ENCODE assay signal across 18 cellular contexts in genomic region chr7:36775061-36775631, GRCh38. TPM values are rescaled to one million over a fixed set of nuclear protein-coding genes. Genes with fewer than 3 reads are reported as not detected.
DNase-seq lines count a peak whose midpoint lies in the region; ATAC-seq and TF ChIP-seq lines count a peak whose summit lies in the region.
"Had no signal": no experiment of that assay in that cellular context is flagged by ENCODE, and none has a peak within 500 bp of the region (broad histone marks: within the 10 kb centered on the region; RNA-seq: fewer than 3 reads in every experiment).

No MANE protein-coding gene starts in this region.

- intact Hi-C loops in CD4-positive, alpha-beta memory T cell (cut with micrococcal nuclease) = loop anchor here (5.0 kb wide), 2 partner anchors 38 to 102 kb away; no protein-coding TSS in a partner anchor
- intact Hi-C loops in naive thymus-derived CD4-positive, alpha-beta T cell (cut with micrococcal nuclease) = loop anchor here (5.0 kb wide), 2 partner anchors 98 to 288 kb away; no protein-coding TSS in a partner anchor

- H3K4me2 ChIP-seq in OCI-LY3 (ENCODE audit: low read length) = peak overlapping the region; percentile 20; the same call in 1 of the 2 replicates

- no peak overlapping the region for H3K27ac ChIP-seq in CD4-positive, alpha-beta memory T cell (ENCODE audit: low read depth, low read length)
- H3K27ac ChIP-seq in OCI-LY3 (ENCODE audit: low read length) = no peak overlapping the region
- no peak overlapping the region for H3K27ac ChIP-seq in naive thymus-derived CD4-positive, alpha-beta T cell (ENCODE audit: low read depth, low read length)
- H3K27ac ChIP-seq in RWPE1 = no peak overlapping the region
- H3K27ac ChIP-seq: cardiac muscle cell, gastroesophageal sphincter, right lobe of liver had no signal

- no peaks in the 10 kb centered on the region for H3K36me3 Mint-ChIP-seq in CD4-positive, alpha-beta memory T cell
- peaks cover 0 to 36% (median 4%) of the 10 kb centered on the region in 5 donors for H3K36me3 Mint-ChIP-seq in naive thymus-derived CD4-positive, alpha-beta T cell

- H3K36me3 ChIP-seq in CD4-positive, alpha-beta memory T cell (ENCODE audit: insufficient read depth, low read length) = no peaks in the 10 kb centered on the region
- H3K36me3 ChIP-seq in OCI-LY3 (replicated peaks; ENCODE audit: low read depth, low read length) = peaks cover 4% of the 10 kb centered on the region
- no peaks in the 10 kb centered on the region for H3K36me3 ChIP-seq in naive thymus-derived CD4-positive, alpha-beta T cell (ENCODE audit: control insufficient read depth in 2 of 3, insufficient read depth in 3 of 3, low read length in 3 of 3)
- H3K36me3 ChIP-seq: BE2C, cardiac muscle cell, gastroesophageal sphincter, right lobe of liver had no signal

- no peaks in the 10 kb centered on the region for H3K79me2 ChIP-seq in OCI-LY3 (ENCODE audit: low read length)

- no peaks in the 10 kb centered on the region for H3K27me3 ChIP-seq in CD4-positive, alpha-beta memory T cell (ENCODE audit: insufficient read depth, low read length)
- peaks cover 2% of the 10 kb centered on the region; the same call in 1 of the 2 replicates for H3K27me3 ChIP-seq in OCI-LY3 (ENCODE audit: low read depth, low read length)
- no peaks in the 10 kb centered on the region for H3K27me3 ChIP-seq in naive thymus-derived CD4-positive, alpha-beta T cell (ENCODE audit: control insufficient read depth in 2 of 2, insufficient read depth in 2 of 2, low read length in 2 of 2)
- H3K27me3 ChIP-seq: BE2C, cardiac muscle cell, gastroesophageal sphincter, right lobe of liver had no signal

- H3K4me1 Mint-ChIP-seq in CD4-positive, alpha-beta memory T cell = peaks cover 49 to 66% (median 55%) of the 10 kb centered on the region in 4 donors
- H3K4me1 Mint-ChIP-seq in naive thymus-derived CD4-positive, alpha-beta T cell = peaks cover 52 to 70% (median 65%) of the 10 kb centered on the region in 7 donors

- peak; percentile 30 for DNase-seq in Ammon's horn (ENCODE audit: low spot score)
- no peak for DNase-seq in CD4-positive, alpha-beta memory T cell
- DNase-seq in naive thymus-derived CD4-positive, alpha-beta T cell = no peak
- no peak for DNase-seq in HUDEP-2 (lab: John Stamatoyannopoulos, UW; ENCODE audit: unreplicated experiment in 76 of 76)
- no peak for DNase-seq in RWPE1 (ENCODE audit: low spot score)
- DNase-seq in COR-L47 (lab: John Stamatoyannopoulos, UW) = no peak
- DNase-seq in hippocampal formation (lab: John Stamatoyannopoulos, UW) = no peak
- DNase-seq: BE2C; mammary epithelial cell; NCI-H1048; NCI-H2227 treated with DMSO at 0.1 percent for 48 hours; right lobe of liver; stimulated activated CD4-positive, alpha-beta T cell treated with anti-CD3 and anti-CD28 coated beads, Interleukin-2, amount 100 ng/mL, for 48 hours had no signal

- no peaks in the 10 kb centered on the region for H4K20me1 ChIP-seq in OCI-LY3 (ENCODE audit: insufficient read depth, low read length)

- H3K4me1 ChIP-seq in CD4-positive, alpha-beta memory T cell (ENCODE audit: insufficient read depth, low read length) = peaks cover 58% of the 10 kb centered on the region
- peaks cover 13% of the 10 kb centered on the region for H3K4me1 ChIP-seq in OCI-LY3 (ENCODE audit: low read length)
- H3K4me1 ChIP-seq in naive thymus-derived CD4-positive, alpha-beta T cell (ENCODE audit: control insufficient read depth in 2 of 2, insufficient read depth in 2 of 2, low read length in 2 of 2) = peaks cover 50 to 53% of the 10 kb centered on the region in 2 donors
- H3K4me1 ChIP-seq: BE2C, gastroesophageal sphincter, right lobe of liver had no signal

- peaks cover 0 to 4% (median 0%) of the 10 kb centered on the region in 8 donors for H3K9me3 Mint-ChIP-seq in CD4-positive, alpha-beta memory T cell
- H3K9me3 Mint-ChIP-seq in naive thymus-derived CD4-positive, alpha-beta T cell = peaks cover 0 to 19% (median 2%) of the 10 kb centered on the region in 11 donors

- no peaks in the 10 kb centered on the region for H3K27me3 Mint-ChIP-seq in CD4-positive, alpha-beta memory T cell
- no peaks in the 10 kb centered on the region for H3K27me3 Mint-ChIP-seq in naive thymus-derived CD4-positive, alpha-beta T cell
- H3K27me3 Mint-ChIP-seq: T-cell had no signal

- POLR2A ChIA-PET in CD4-positive, alpha-beta memory T cell (lab: Charles Lee; ENCODE audit: partially characterized antibody) = interaction anchor here (1.0 to 4.9 kb wide), 4 partner anchors 9 to 104 kb away, joined by 4 to 58 read pairs (median 4); no protein-coding TSS in a partner anchor
- POLR2A ChIA-PET in naive thymus-derived CD4-positive, alpha-beta T cell (lab: Charles Lee) = interaction anchor here (0.6 to 2.7 kb wide), 3 partner anchors 15 to 49 kb away, joined by 3 to 10 read pairs (median 3); no protein-coding TSS in a partner anchor
- POLR2A ChIA-PET in RWPE1 (lab: Yijun Ruan, JAX; ENCODE audit: low non-redundant PET) = no interaction called here

- no peak for TF ChIP-seq CTCF in OCI-LY3 (IDR thresholded peaks at IDR 0.05; ENCODE audit: low read depth, low read length)
- no peak for TF ChIP-seq CTCF in RWPE1 (conservative IDR thresholded peaks at IDR 0.05; ENCODE audit: low read depth)

- peak; percentile 40 for ATAC-seq in naive thymus-derived CD4-positive, alpha-beta T cell
- ATAC-seq: gastroesophageal sphincter, Panc1 had no signal

- H3K4me3 ChIP-seq in CD4-positive, alpha-beta memory T cell (ENCODE audit: low read length in 2 of 2) = no peak overlapping the region
- H3K4me3 ChIP-seq in OCI-LY3 (ENCODE audit: low read length) = no peak overlapping the region
- no peak overlapping the region for H3K4me3 ChIP-seq in naive thymus-derived CD4-positive, alpha-beta T cell (ENCODE audit: low read length)
- H3K4me3 ChIP-seq: cardiac muscle cell, gastroesophageal sphincter, right lobe of liver had no signal

- H3K4me3 Mint-ChIP-seq in CD4-positive, alpha-beta memory T cell = peak overlapping the region in 3 of 8 donors; percentile 6 to 31 (median 25)
- peak overlapping the region in 6 of 10 donors; percentile 3 to 92 (median 40) for H3K4me3 Mint-ChIP-seq in naive thymus-derived CD4-positive, alpha-beta T cell

- peak overlapping the region in 6 of 7 donors; percentile 22 to 96 (median 52) for H3K27ac Mint-ChIP-seq in CD4-positive, alpha-beta memory T cell
- peak overlapping the region in 7 of 9 donors; percentile 41 to 99 (median 96) for H3K27ac Mint-ChIP-seq in naive thymus-derived CD4-positive, alpha-beta T cell

- no peak overlapping the region for H3K9ac ChIP-seq in OCI-LY3 (ENCODE audit: low read length)

- no peaks in the 10 kb centered on the region for H3K9me3 ChIP-seq in CD4-positive, alpha-beta memory T cell (ENCODE audit: control insufficient read depth in 1 of 2, low read length in 2 of 2)
- no peaks in the 10 kb centered on the region for H3K9me3 ChIP-seq in OCI-LY3 (ENCODE audit: insufficient read depth, low read length)
- no peaks in the 10 kb centered on the region for H3K9me3 ChIP-seq in naive thymus-derived CD4-positive, alpha-beta T cell (ENCODE audit: control insufficient read depth in 2 of 3, low read length in 3 of 3)
- H3K9me3 ChIP-seq: BE2C, gastroesophageal sphincter, right lobe of liver had no signal

- H2AFZ ChIP-seq in OCI-LY3 (ENCODE audit: low read depth, low read length) = no peak overlapping the region

- CTCF ChIA-PET in CD4-positive, alpha-beta memory T cell (lab: Charles Lee; ENCODE audit: partially characterized antibody) = interaction anchor here (0.6 to 2.2 kb wide), 4 partner anchors 10 to 96 kb away, joined by 3 to 5 read pairs (median 3); no protein-coding TSS in a partner anchor
- CTCF ChIA-PET in naive thymus-derived CD4-positive, alpha-beta T cell (lab: Charles Lee) = interaction anchor here (0.7 to 1.1 kb wide), 2 partner anchors 12 to 17 kb away, joined by 3 to 5 read pairs; no protein-coding TSS in a partner anchor
- CTCF ChIA-PET in RWPE1 (lab: Yijun Ruan, JAX) = interaction anchor here (0.6 kb wide), 1 partner anchor 34 kb away, joined by 4 read pairs; no protein-coding TSS in a partner anchor

RNA-seq across cellular contexts. Expression of gene AOAH, which starts 50.9 kb away (rescaled TPM):
- 1 to 10 TPM; 4.5 to 5.4 TPM for total RNA-seq in CD4-positive, alpha-beta memory T cell
- polyA plus RNA-seq in CD4-positive, alpha-beta memory T cell = 1 to 10 TPM; 1.5 to 4.0 TPM
- total RNA-seq in naive thymus-derived CD4-positive, alpha-beta T cell = 100 to 1,000 TPM in 1 of 5 experiments, 10 to 100 TPM in 2, 1 to 10 TPM in 2; 6.3 to 127 (median 22.1) TPM
- polyA plus RNA-seq in naive thymus-derived CD4-positive, alpha-beta T cell = 10 to 100 TPM; 13.9 to 15.5 TPM
- total RNA-seq: cardiac muscle cell had no signal
- polyA plus RNA-seq: cardiac muscle cell had no signal
